Comparison of ENCODE assay signal across 8 cellular contexts in the genomic region with DNA sequence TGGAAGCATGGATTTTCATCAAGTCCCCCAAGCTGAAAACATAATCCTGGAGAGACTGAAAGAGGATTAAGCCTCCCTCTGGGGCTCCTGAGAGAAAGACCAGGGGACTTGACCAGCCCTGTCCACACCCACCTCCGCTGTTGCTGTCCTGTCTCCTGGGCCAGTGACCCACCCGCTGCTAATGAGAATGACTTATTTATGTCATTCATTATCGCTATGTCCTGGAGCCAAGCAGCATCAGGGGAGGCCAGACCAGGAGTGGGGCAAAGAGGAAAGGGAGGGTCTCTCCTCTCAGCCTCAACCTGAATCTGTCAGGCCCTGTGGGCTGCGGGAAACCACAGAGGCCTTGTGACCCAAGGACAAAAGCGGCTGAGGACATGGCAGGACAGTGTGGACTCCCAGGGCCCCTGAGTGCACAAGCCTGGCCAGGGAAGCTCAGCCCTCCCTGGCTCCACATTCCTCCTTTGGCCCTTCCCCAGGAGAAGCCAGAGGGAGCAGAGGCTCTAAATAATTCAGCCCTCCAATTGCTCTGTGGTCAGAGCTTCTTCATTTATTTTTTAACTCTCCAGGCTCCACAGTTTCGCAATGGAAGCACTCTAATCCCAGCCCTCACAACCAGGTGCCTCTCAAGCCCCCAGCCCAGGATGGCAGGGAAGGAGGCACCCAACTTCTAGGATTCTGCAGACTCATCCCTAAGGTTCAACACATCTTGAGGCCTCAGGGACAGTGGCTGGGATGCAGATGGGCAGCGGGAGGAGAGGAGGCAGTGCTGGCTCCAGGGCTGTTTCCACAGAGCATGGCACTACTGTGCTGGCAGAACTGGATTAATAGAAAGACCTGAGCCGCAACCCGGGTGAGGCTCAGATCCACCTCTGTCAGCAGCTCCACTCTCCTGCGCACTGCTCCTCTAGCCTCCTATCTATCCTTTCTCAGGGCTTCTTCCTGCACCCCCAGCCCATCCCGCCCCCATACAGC. TPM values are rescaled to one million over a fixed set of nuclear protein-coding genes. Genes with fewer than 3 reads are reported as not detected.
A peak's percentile ranks its signal among the peaks of the same experiment; 100 is the strongest.
DNase-seq lines count a peak whose midpoint lies in the region; ATAC-seq and TF ChIP-seq lines count a peak whose summit lies in the region.

No MANE protein-coding gene starts in this region.

- H3F3A ChIP-seq in GM23248 (ENCODE audit: insufficient read depth) = peaks cover 13% of the 10 kb centered on the region

- H3K36me3 ChIP-seq in GM23248 (ENCODE audit: low read depth) (no peaks in the 10 kb centered on the region), left ventricle myocardium inferior (no peaks in the 10 kb centered on the region), rectal smooth muscle tissue (ENCODE audit: control insufficient read depth, insufficient read depth, low read length) (no peaks in the 10 kb centered on the region)

- no peaks in the 10 kb centered on the region for H4K20me1 ChIP-seq in GM23248 (ENCODE audit: insufficient read depth)

- H3K4me3 ChIP-seq in GM23248 = peak overlapping the region; percentile 31
- H3K4me3 ChIP-seq in WI38 (ENCODE audit: low read depth, low read length) = peak overlapping the region; percentile 6; the same call in 1 of the 2 replicates
- peak overlapping the region; percentile 45 for H3K4me3 ChIP-seq in left ventricle myocardium inferior
- peak overlapping the region; percentile 45 for H3K4me3 ChIP-seq in rectal smooth muscle tissue (ENCODE audit: low read length)

- H2AFZ ChIP-seq in GM23248 = 0 out of 2 replicates have a peak overlapping the region, but pooled peaks have one; percentile 2

- intact Hi-C loops in left ventricle myocardium inferior (cut with micrococcal nuclease) = no loop called here

- no peaks in the 10 kb centered on the region for H3K9me3 ChIP-seq in GM23248 (ENCODE audit: low read depth)
- no peaks in the 10 kb centered on the region for H3K9me3 ChIP-seq in left ventricle myocardium inferior (replicated peaks)

- ATAC-seq in GM21576 (IDR thresholded peaks at IDR 0.05; ENCODE audit: unreplicated experiment) = no peak

- WGBS in GM23248 (ENCODE audit: low coverage in 1 of 2, low lambda C conversion rate in 2 of 2, missing lambda C conversion rate in 2 of 2), 2 experiments = 28 to 29% methylated on average over 8 to 11 of the region's 11 CpGs

- peak; percentile 77 for DNase-seq in GM23248
- DNase-seq in left ventricle myocardium inferior = peak; percentile 81
- no peak for DNase-seq in stimulated activated CD4-positive, alpha-beta T cell treated with anti-CD3 and anti-CD28 coated beads, Interleukin-4, amount 100 ng/mL, for 1 hour
- DNase-seq in NCI-H446 (lab: John Stamatoyannopoulos, UW) = no peak
- no peak for DNase-seq in activated T-cell treated with anti-CD3 and anti-CD28 coated beads, Interleukin-2, amount 50 U/mL, for 1 hour

- in situ Hi-C loops in GM23248 (cut with MboI) = no loop called here

- H3K27ac ChIP-seq in GM23248 (peak overlapping the region; percentile 95), left ventricle myocardium inferior (replicated peaks) (peak overlapping the region; percentile 97), rectal smooth muscle tissue (ENCODE audit: low read depth, low read length) (peak overlapping the region; percentile 98)

- no peaks in the 10 kb centered on the region for H3K27me3 ChIP-seq in GM23248 (replicated peaks; ENCODE audit: insufficient read depth)
- no peaks in the 10 kb centered on the region for H3K27me3 ChIP-seq in left ventricle myocardium inferior (ENCODE audit: low read depth)
- no peaks in the 10 kb centered on the region for H3K27me3 ChIP-seq in rectal smooth muscle tissue (ENCODE audit: control insufficient read depth, insufficient read depth, low read length)

- H3K9ac ChIP-seq in GM23248 = peak overlapping the region; percentile 87
- peak overlapping the region; percentile 25 for H3K9ac ChIP-seq in rectal smooth muscle tissue (ENCODE audit: low read length)

- H3K9me2 ChIP-seq in GM23248 (ENCODE audit: insufficient read depth) = no peaks in the 10 kb centered on the region

- H3K4me1 ChIP-seq in GM23248 (ENCODE audit: insufficient read depth) (peaks cover 20% of the 10 kb centered on the region), left ventricle myocardium inferior (peaks cover 99% of the 10 kb centered on the region), rectal smooth muscle tissue (ENCODE audit: control insufficient read depth, insufficient read depth, low read length) (peaks cover 81% of the 10 kb centered on the region)

- peaks cover 97% of the 10 kb centered on the region for H3K79me2 ChIP-seq in GM23248 (ENCODE audit: insufficient read depth)

- H3K4me2 ChIP-seq in GM23248 (ENCODE audit: unreplicated experiment) = peak overlapping the region; percentile 78

- TF ChIP-seq CTCF in WI38 (IDR thresholded peaks at IDR 0.05; ENCODE audit: low read depth, low read length) = no peak
- TF ChIP-seq CTCF in left ventricle myocardium inferior (IDR thresholded peaks at IDR 0.05; ENCODE audit: borderline replicate concordance) = no peak

RNA-seq across cellular contexts. Expression of a gene that starts 19.1 kb away (rescaled TPM):
- 11.1 and 18.8 TPM in 2 replicates for total RNA-seq in GM23248 (2014; rRNA removed; shearing (Covaris generic))
- 13.6 and 15.5 TPM in 2 replicates for polyA plus RNA-seq in GM23248 (2016; fragmentation: Nextera tagmentation; extraction: Ambion mirVana)
- total RNA-seq in left ventricle myocardium inferior = 43.2 TPM

RNA-seq across cellular contexts. Expression of a gene that starts 51.9 kb away (rescaled TPM):
- total RNA-seq in GM23248 (2014; rRNA removed; shearing (Covaris generic)) = 45.5 and 51.9 TPM in 2 replicates
- polyA plus RNA-seq in GM23248 (2016; fragmentation: Nextera tagmentation; extraction: Ambion mirVana) = 30.5 and 32.2 TPM in 2 replicates
- total RNA-seq in left ventricle myocardium inferior = 77.2 TPM

Comparison
In these comparisons a context has a peak if more than half of its experiments do, and no peak if none do; other contexts are left out.
1. DNase-seq: peak in GM23248 (single experiment) and left ventricle myocardium inferior (single experiment); none in stimulated activated CD4-positive, alpha-beta T cell treated with anti-CD3 and anti-CD28 coated beads, Interleukin-4, amount 100 ng/mL, for 1 hour (single experiment), NCI-H446 (0 of 2) and activated T-cell treated with anti-CD3 and anti-CD28 coated beads, Interleukin-2, amount 50 U/mL, for 1 hour (single experiment).
2. Peak in every context shown above with its lines, with median percentiles within 50 percentile points of each other: H3K27ac ChIP-seq and H3K4me3 ChIP-seq.